Comparison of ENCODE assay signal across 17 cellular contexts in the genomic region with DNA sequence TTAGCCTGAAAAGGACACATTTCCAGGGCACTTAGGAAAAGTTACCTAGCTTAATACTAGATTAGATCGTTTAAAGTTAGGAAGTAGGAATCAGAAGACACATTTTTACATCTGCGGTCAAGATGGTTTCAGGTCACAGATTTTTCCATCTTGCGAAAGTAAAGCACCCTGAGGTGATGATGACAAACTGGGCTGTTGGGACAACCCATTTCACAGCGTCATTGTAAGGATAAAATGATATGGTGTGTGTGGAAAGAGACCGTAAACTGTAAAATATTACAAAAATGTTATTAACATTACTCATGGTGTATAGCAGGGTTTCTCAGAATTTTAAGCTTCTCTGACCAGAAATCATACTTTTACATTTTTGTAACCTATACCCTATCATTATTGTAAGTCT.
"Had no signal": no experiment of that assay in that cellular context is flagged by ENCODE, and none has a peak within 500 bp of the region (broad histone marks: within the 10 kb centered on the region; RNA-seq: fewer than 3 reads in every experiment).

No MANE protein-coding gene starts in this region.

- H3K27me3 Mint-ChIP-seq: activated CD8-positive, alpha-beta memory T cell treated with anti-CD3 and anti-CD28 coated beads, Interleukin-2, amount 10 ng/mL, durations not matched to agents 7 days and 5 days; activated naive CD8-positive, alpha-beta T cell had no signal

- H3K9me3 Mint-ChIP-seq: activated T-cell treated with anti-CD3 and anti-CD28 coated beads, Interleukin-2, amount 50 U/mL, for 24 hours; natural killer cell treated with Interleukin-12 subunit alpha and Interleukin-12 subunit beta and Interleukin-15 and Interleukin-18, amount 100 ng/mL, for 72 hours; T-helper 2 cell treated with Interferon-gamma antibody and Interleukin-4, amounts not matched to agents 5 μg/mL and 100 μg/mL, for 36 hours had no signal

- H3K27me3 ChIP-seq: hepatocyte, sigmoid colon, transverse colon had no signal

- H3K27ac Mint-ChIP-seq: activated CD8-positive, alpha-beta memory T cell treated with anti-CD3 and anti-CD28 coated beads, Interleukin-2, amount 10 ng/mL, durations not matched to agents 7 days and 5 days; activated naive CD8-positive, alpha-beta T cell; activated T-cell treated with anti-CD3 and anti-CD28 coated beads, Interleukin-2, amount 50 U/mL, for 24 hours; natural killer cell treated with Interleukin-12 subunit alpha and Interleukin-12 subunit beta and Interleukin-15 and Interleukin-18, amount 100 ng/mL, for 72 hours; T-helper 2 cell treated with Interferon-gamma antibody and Interleukin-4, amounts not matched to agents 5 μg/mL and 100 μg/mL, for 36 hours had no signal

- H3K4me2 ChIP-seq: hepatocyte had no signal

- H3K4me3 ChIP-seq: hepatocyte, sigmoid colon, transverse colon had no signal

- H3K9me3 ChIP-seq: sigmoid colon, transverse colon had no signal

- H3K27ac ChIP-seq: hepatocyte, sigmoid colon, transverse colon had no signal

- H3K36me3 Mint-ChIP-seq: activated CD8-positive, alpha-beta memory T cell treated with anti-CD3 and anti-CD28 coated beads, Interleukin-2, amount 10 ng/mL, durations not matched to agents 7 days and 5 days; activated naive CD8-positive, alpha-beta T cell; natural killer cell treated with Interleukin-12 subunit alpha and Interleukin-12 subunit beta and Interleukin-15 and Interleukin-18, amount 100 ng/mL, for 72 hours had no signal

- H3K79me2 ChIP-seq: hepatocyte had no signal

- H3K36me3 ChIP-seq: sigmoid colon, transverse colon had no signal

- H3K4me1 ChIP-seq: sigmoid colon, transverse colon had no signal

- H3K4me3 Mint-ChIP-seq: activated CD8-positive, alpha-beta memory T cell treated with anti-CD3 and anti-CD28 coated beads, Interleukin-2, amount 10 ng/mL, durations not matched to agents 7 days and 5 days; activated naive CD8-positive, alpha-beta T cell; activated T-cell treated with anti-CD3 and anti-CD28 coated beads, Interleukin-2, amount 50 U/mL, for 24 hours; natural killer cell treated with Interleukin-12 subunit alpha and Interleukin-12 subunit beta and Interleukin-15 and Interleukin-18, amount 100 ng/mL, for 72 hours; T-helper 2 cell treated with Interferon-gamma antibody and Interleukin-4, amounts not matched to agents 5 μg/mL and 100 μg/mL, for 36 hours had no signal

- H2AFZ ChIP-seq: hepatocyte had no signal

- DNase-seq: activated CD4-positive, alpha-beta T cell treated with anti-CD3 and anti-CD28 coated beads, Interleukin-2, amount 50 U/mL, for 4 hours; activated CD8-positive, alpha-beta memory T cell treated with anti-CD3 and anti-CD28 coated beads, Interleukin-2, amount 10 ng/mL, durations not matched to agents 7 days and 5 days; activated effector memory CD4-positive, alpha-beta T cell treated with anti-CD3 and anti-CD28 coated beads, Interleukin-2, amount 50 U/mL, for 16 hours; activated T-cell treated with anti-CD3 and anti-CD28 coated beads, Interleukin-2, amount 50 U/mL, for 24 hours; anterior cingulate cortex; left ventricle myocardium superior; mesenchymal stem cell; nucleus accumbens; sigmoid colon; stimulated activated CD4-positive, alpha-beta T cell treated with anti-CD3 and anti-CD28 coated beads, Interleukin-12 subunit alpha, Interleukin-12 subunit beta, amount 100 ng/mL, for 4 hours; stimulated activated naive CD4-positive, alpha-beta T cell; substantia nigra; transverse colon had no signal
